In the genomic region with DNA sequence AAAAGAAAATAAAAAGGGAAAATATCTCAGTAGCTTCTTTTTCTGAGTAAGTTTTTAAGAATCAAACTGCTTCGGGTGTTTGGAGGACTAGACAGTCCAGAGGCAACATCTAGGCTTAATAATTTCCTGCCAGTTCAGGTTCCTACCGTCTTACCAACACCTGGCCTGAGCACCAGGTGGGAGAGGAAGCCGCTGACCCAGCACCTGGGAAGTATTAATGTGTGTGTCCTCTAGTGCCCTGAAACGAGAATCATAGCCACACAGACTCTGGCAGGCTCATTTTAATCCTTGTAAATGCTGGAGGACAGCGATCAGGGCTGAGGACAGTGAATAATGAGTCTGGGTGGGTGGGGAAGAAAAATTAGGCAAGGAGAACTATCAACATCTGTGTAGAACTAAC, we compare ENCODE assay signal across 1 cellular context.
TF ChIP-seq lines count a peak whose summit lies in the region.

No MANE protein-coding gene starts in this region.

TF ChIP-seq in GM23338, 12 proteins besides CTCF, POLR2A, EP300 and RAD21 (continued from another document):
- TF ChIP-seq, protein P1, sequence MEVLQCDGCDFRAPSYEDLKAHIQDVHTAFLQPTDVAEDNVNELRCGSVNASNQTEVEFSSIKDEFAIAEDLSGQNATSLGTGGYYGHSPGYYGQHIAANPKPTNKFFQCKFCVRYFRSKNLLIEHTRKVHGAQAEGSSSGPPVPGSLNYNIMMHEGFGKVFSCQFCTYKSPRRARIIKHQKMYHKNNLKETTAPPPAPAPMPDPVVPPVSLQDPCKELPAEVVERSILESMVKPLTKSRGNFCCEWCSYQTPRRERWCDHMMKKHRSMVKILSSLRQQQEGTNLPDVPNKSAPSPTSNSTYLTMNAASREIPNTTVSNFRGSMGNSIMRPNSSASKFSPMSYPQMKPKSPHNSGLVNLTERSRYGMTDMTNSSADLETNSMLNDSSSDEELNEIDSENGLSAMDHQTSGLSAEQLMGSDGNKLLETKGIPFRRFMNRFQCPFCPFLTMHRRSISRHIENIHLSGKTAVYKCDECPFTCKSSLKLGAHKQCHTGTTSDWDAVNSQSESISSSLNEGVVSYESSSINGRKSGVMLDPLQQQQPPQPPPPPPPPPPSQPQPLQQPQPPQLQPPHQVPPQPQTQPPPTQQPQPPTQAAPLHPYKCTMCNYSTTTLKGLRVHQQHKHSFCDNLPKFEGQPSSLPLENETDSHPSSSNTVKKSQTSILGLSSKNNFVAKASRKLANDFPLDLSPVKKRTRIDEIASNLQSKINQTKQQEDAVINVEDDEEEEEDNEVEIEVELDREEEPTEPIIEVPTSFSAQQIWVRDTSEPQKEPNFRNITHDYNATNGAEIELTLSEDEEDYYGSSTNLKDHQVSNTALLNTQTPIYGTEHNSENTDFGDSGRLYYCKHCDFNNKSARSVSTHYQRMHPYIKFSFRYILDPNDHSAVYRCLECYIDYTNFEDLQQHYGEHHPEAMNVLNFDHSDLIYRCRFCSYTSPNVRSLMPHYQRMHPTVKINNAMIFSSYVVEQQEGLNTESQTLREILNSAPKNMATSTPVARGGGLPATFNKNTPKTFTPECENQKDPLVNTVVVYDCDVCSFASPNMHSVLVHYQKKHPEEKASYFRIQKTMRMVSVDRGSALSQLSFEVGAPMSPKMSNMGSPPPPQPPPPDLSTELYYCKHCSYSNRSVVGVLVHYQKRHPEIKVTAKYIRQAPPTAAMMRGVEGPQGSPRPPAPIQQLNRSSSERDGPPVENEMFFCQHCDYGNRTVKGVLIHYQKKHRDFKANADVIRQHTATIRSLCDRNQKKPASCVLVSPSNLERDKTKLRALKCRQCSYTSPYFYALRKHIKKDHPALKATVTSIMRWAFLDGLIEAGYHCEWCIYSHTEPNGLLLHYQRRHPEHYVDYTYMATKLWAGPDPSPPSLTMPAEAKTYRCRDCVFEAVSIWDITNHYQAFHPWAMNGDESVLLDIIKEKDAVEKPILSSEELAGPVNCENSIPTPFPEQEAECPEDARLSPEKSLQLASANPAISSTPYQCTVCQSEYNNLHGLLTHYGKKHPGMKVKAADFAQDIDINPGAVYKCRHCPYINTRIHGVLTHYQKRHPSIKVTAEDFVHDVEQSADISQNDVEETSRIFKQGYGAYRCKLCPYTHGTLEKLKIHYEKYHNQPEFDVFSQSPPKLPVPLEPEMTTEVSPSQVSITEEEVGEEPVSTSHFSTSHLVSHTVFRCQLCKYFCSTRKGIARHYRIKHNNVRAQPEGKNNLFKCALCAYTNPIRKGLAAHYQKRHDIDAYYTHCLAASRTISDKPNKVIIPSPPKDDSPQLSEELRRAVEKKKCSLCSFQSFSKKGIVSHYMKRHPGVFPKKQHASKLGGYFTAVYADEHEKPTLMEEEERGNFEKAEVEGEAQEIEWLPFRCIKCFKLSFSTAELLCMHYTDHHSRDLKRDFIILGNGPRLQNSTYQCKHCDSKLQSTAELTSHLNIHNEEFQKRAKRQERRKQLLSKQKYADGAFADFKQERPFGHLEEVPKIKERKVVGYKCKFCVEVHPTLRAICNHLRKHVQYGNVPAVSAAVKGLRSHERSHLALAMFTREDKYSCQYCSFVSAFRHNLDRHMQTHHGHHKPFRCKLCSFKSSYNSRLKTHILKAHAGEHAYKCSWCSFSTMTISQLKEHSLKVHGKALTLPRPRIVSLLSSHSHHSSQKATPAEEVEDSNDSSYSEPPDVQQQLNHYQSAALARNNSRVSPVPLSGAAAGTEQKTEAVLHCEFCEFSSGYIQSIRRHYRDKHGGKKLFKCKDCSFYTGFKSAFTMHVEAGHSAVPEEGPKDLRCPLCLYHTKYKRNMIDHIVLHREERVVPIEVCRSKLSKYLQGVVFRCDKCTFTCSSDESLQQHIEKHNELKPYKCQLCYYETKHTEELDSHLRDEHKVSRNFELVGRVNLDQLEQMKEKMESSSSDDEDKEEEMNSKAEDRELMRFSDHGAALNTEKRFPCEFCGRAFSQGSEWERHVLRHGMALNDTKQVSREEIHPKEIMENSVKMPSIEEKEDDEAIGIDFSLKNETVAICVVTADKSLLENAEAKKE (CRISPR knock-in tag; IDR thresholded peaks at IDR 0.05): no peak
- no peak for TF ChIP-seq CREB1 (CRISPR knock-in tag; IDR thresholded peaks at IDR 0.05; ENCODE audit: low read depth)
- no peak for TF ChIP-seq NANOG (IDR thresholded peaks at IDR 0.05; ENCODE audit: borderline replicate concordance)
